Comparison of ENCODE assay signal across 1 cellular context in genomic region chr6:21918081-21918480, GRCh38.
TF ChIP-seq lines count a peak whose summit lies in the region.

No MANE protein-coding gene starts in this region.

TF ChIP-seq in GM12878, 131 proteins besides CTCF, POLR2A, EP300 and RAD21 (continued from another document):
- no peak for TF ChIP-seq ELK1 (IDR thresholded peaks at IDR 0.05; ENCODE audit: low read depth, low read length)
